In the genomic region with DNA sequence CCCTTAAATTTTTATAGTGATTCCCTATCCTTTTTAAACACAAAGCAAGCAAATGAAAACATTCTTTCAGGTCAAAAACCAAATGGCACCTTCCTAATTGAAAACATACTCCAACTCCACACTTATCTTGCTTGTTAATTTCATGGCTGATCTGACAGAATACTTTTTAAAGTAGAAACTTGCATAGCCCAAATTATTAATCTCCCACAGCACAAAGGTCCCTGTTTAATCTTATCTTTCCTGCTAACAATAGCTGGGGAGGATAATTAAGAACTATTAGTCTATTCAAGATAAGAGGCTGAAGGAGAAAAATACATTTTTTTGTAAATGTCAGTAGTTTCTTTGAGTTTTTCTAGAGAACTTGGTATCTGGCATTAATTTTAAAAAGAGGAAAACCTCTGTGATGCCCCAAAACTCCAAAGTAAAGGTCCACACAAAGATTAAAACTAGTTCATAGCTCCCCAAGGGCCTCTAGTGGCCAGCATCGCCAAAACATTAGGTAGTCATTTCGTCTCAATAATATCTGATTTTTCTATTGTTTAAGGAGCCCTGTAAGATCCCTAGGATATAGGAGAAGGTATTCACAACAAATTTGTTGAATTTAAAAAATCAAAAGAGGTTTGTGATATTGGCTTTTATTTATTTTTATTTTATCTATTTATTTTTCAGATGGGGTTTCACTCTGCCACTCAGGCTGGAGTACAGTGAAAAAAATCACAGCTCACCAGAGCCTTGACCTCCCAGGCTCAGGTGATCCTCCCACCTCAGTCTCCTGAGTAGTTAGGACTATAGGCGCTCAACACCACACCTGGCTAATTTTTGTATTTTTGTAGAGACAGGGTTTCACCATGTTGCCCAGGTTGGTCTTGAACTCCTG, we compare ENCODE assay signal across 8 cellular contexts. TPM values are rescaled to one million over a fixed set of nuclear protein-coding genes. Genes with fewer than 3 reads are reported as not detected.
DNase-seq lines count a peak whose midpoint lies in the region; ATAC-seq and TF ChIP-seq lines count a peak whose summit lies in the region.

No MANE protein-coding gene starts in this region.

- ATAC-seq in left lung (peak; percentile 75), GM21526 (IDR thresholded peaks at IDR 0.05; ENCODE audit: low FRiP score, unreplicated experiment) (no peak), GM19452 (IDR thresholded peaks at IDR 0.05; ENCODE audit: unreplicated experiment) (no peak)

- peak; percentile 67 for TF ChIP-seq CTCF in cardiac fibroblast (IDR thresholded peaks at IDR 0.05; ENCODE audit: low read depth, low read length)
- TF ChIP-seq CTCF in left lung (IDR thresholded peaks at IDR 0.05) = peak; percentile 47 to 50
- peak; percentile 27 to 33 for TF ChIP-seq CTCF in suprapubic skin (IDR thresholded peaks at IDR 0.05)

- WGBS in suprapubic skin = 42% methylated on average over 3 of the region's 3 CpGs

- no peak overlapping the region for H3K4me3 ChIP-seq in cardiac fibroblast (replicated peaks in 1 of 2; ENCODE audit: low read depth in 2 of 2, low read length in 2 of 2)
- no peak overlapping the region for H3K4me3 ChIP-seq in left lung
- no peak overlapping the region for H3K4me3 ChIP-seq in suprapubic skin

- intact Hi-C loops in left lung (cut with DNase I) = loop anchor here in 1 of 2 donors (10.0 kb wide), 1 partner anchor 318 kb away; no protein-coding TSS in a partner anchor

- H3K9me3 ChIP-seq in left lung (no peaks in the 10 kb centered on the region), suprapubic skin (no peaks in the 10 kb centered on the region)

- no peak for TF ChIP-seq POLR2A in suprapubic skin (IDR thresholded peaks at IDR 0.05)

- H3K27me3 ChIP-seq in left lung = no peaks in the 10 kb centered on the region
- no peaks in the 10 kb centered on the region for H3K27me3 ChIP-seq in suprapubic skin

- TF ChIP-seq EP300 in suprapubic skin (IDR thresholded peaks at IDR 0.05) = no peak

- H3K36me3 ChIP-seq in left lung (no peaks in the 10 kb centered on the region), suprapubic skin (no peaks in the 10 kb centered on the region)

- H3K27ac ChIP-seq in left lung = no peak overlapping the region
- H3K27ac ChIP-seq in suprapubic skin = no peak overlapping the region

- in situ Hi-C loops in Caki2 (cut with HindIII; ENCODE audit: low pct_unique_long_range_greater_than_20kb, low sequenced_read_pairs) = no loop called here

- H3K4me1 ChIP-seq in left lung (peaks cover 0 to 5% of the 10 kb centered on the region in 2 donors), suprapubic skin (no peaks in the 10 kb centered on the region)

- peak; percentile 47 for DNase-seq in Caki2 (ENCODE audit: low read depth)
- peak; percentile 54 for DNase-seq in HCEC 1CT
- peak; percentile 39 for DNase-seq in SKM-1 treated with dmso at 0.1 percent for 144 hours (lab: John Stamatoyannopoulos, UW; ENCODE audit: unreplicated experiment)
- peak; percentile 56 to 63 for DNase-seq in cardiac fibroblast (ENCODE audit: low read depth in 2 of 2)
- DNase-seq in left lung = no peak
- no peak for DNase-seq in suprapubic skin (ENCODE audit: low spot score in 2 of 2)

RNA-seq across cellular contexts. Expression of a gene that starts 14.7 kb away (rescaled TPM):
- total RNA-seq in Caki2 (2014; rRNA removed; shearing (Covaris generic); ENCODE audit: low replicate concordance) = 0.34 TPM in 1 of 2 replicates, not detected in the other
- under 1 TPM; 0.38 to 0.71 TPM for total RNA-seq in left lung
- total RNA-seq in suprapubic skin = 1 to 10 TPM; 2.3 to 5.3 (median 4.3) TPM

RNA-seq across cellular contexts. Expression of a gene that starts 15.0 kb away (rescaled TPM):
- 31.6 and 52.8 TPM in 2 replicates for total RNA-seq in Caki2 (2014; rRNA removed; shearing (Covaris generic); ENCODE audit: low replicate concordance)
- total RNA-seq in left lung (10 to 100 TPM in 1 of 2 donors, 1 to 10 TPM in 1; 6.6 to 13.6 TPM), suprapubic skin (10 to 100 TPM in 1 of 4 donors, 1 to 10 TPM in 3; 6.6 to 11.7 (median 7.4) TPM)

RNA-seq across cellular contexts. Expression of a gene that starts 15.0 kb away (rescaled TPM):
- 13.4 and 17.4 TPM in 2 replicates for total RNA-seq in Caki2 (2014; rRNA removed; shearing (Covaris generic); ENCODE audit: low replicate concordance)
- total RNA-seq in left lung = 10 to 100 TPM in 1 of 2 donors, 1 to 10 TPM in 1; 8.5 to 11.5 TPM
- 10 to 100 TPM in 3 of 4 donors, 1 to 10 TPM in 1; 6.6 to 21.6 (median 13.9) TPM for total RNA-seq in suprapubic skin

RNA-seq across cellular contexts. Expression of a gene that starts 48.4 kb away (rescaled TPM):
- total RNA-seq in Caki2 (2014; rRNA removed; shearing (Covaris generic); ENCODE audit: low replicate concordance) = 95.9 and 125 TPM in 2 replicates
- 10 to 100 TPM; 66.2 to 75.6 TPM for total RNA-seq in left lung
- 10 to 100 TPM; 19.5 to 35.2 (median 25.6) TPM for total RNA-seq in suprapubic skin

RNA-seq across cellular contexts. Expression of a gene that starts 55.5 kb away (rescaled TPM):
- total RNA-seq in Caki2 (2014; rRNA removed; shearing (Covaris generic); ENCODE audit: low replicate concordance) = 14.0 and 18.9 TPM in 2 replicates
- total RNA-seq in left lung = 10 to 100 TPM; 10.1 to 10.9 TPM
- total RNA-seq in suprapubic skin = 10 to 100 TPM in 1 of 4 donors, 1 to 10 TPM in 3; 2.3 to 11.2 (median 5.9) TPM

Comparison
In these comparisons a context has a peak if more than half of its experiments do, and no peak if none do; other contexts are left out.
1. DNase-seq: peak in Caki2 (single experiment), HCEC 1CT (single experiment), SKM-1 treated with dmso at 0.1 percent for 144 hours (single experiment) and cardiac fibroblast (2 of 2); none in left lung (0 of 2) and suprapubic skin (0 of 2).
2. Peak in every context shown above with its lines, with median percentiles within 50 percentile points of each other: CTCF ChIP-seq.